Comparison of ENCODE assay signal across 18 cellular contexts in genomic region chr7:42070068-42070467, GRCh38.
A peak's percentile ranks its signal among the peaks of the same experiment; 100 is the strongest.
DNase-seq lines count a peak whose midpoint lies in the region; FAIRE-seq and TF ChIP-seq lines count a peak whose summit lies in the region.
"Had no signal": no experiment of that assay in that cellular context is flagged by ENCODE, and none has a peak within 500 bp of the region (broad histone marks: within the 10 kb centered on the region; RNA-seq: fewer than 3 reads in every experiment).

No MANE protein-coding gene starts in this region.

- H3K9me3 ChIP-seq in fibroblast of lung (ENCODE audit: control insufficient read depth, insufficient read depth, low read depth, low read length) (no peaks in the 10 kb centered on the region), SK-N-SH (no peaks in the 10 kb centered on the region), tibial artery (no peaks in the 10 kb centered on the region)
- H3K9me3 ChIP-seq: sigmoid colon, transverse colon had no signal

- WGBS in SK-N-SH (ENCODE audit: low lambda C conversion rate), result 38% methylated on average over 2 of the region's 2 CpGs

- TF ChIP-seq POLR2A in H54 (IDR thresholded peaks at IDR 0.05; ENCODE audit: low read depth, low read length), result no peak
- no peak for TF ChIP-seq POLR2A in erythroblast (IDR thresholded peaks at IDR 0.05; ENCODE audit: low read length)

- TF ChIP-seq CTCF in RWPE1 (conservative IDR thresholded peaks at IDR 0.05; ENCODE audit: low read depth) (no peak), fibroblast of lung (conservative IDR thresholded peaks at IDR 0.05 in 1 of 2, IDR thresholded peaks at IDR 0.05 in 1 of 2; ENCODE audit: low read depth in 1 of 2, low read length in 2 of 2) (no peak), SK-N-SH (IDR thresholded peaks at IDR 0.05) (no peak), tibial artery (IDR thresholded peaks at IDR 0.05) (no peak)

- peak; percentile 36 for FAIRE-seq in H54 (lab: Jason Lieb, UNC)
- FAIRE-seq: TTC549 had no signal

- peaks cover 2% of the 10 kb centered on the region for H3K4me1 ChIP-seq in fibroblast of lung (ENCODE audit: control insufficient read depth, extremely low read depth, insufficient read depth, low read length)
- no peaks in the 10 kb centered on the region for H3K4me1 ChIP-seq in SK-N-SH (ENCODE audit: control insufficient read depth in 1 of 2, insufficient read depth in 2 of 2, low read depth in 1 of 2, low read length in 1 of 2)
- H3K4me1 ChIP-seq in tibial artery, result peaks cover 0 to 4% (median 0%) of the 10 kb centered on the region in 4 donors

- H3K4me3 ChIP-seq in fibroblast of lung (replicated peaks in 1 of 4; ENCODE audit: control extremely low read depth in 1 of 4, insufficient read depth in 1 of 4, low read depth in 3 of 4, low read length in 4 of 4) (no peak overlapping the region), SK-N-SH (ENCODE audit: low read depth in 2 of 2, low read length in 1 of 2) (no peak overlapping the region), tibial artery (no peak overlapping the region)
- H3K4me3 ChIP-seq: sigmoid colon, transverse colon had no signal

- H3K9ac ChIP-seq in fibroblast of lung (ENCODE audit: insufficient read depth, low read length), result no peak overlapping the region
- no peak overlapping the region for H3K9ac ChIP-seq in SK-N-SH

- H3K27me3 ChIP-seq in fibroblast of lung (ENCODE audit: control insufficient read depth, insufficient read depth, low read length) (no peaks in the 10 kb centered on the region), SK-N-SH (ENCODE audit: insufficient read depth) (peaks cover 43% of the 10 kb centered on the region; the same call in 1 of the 2 replicates), tibial artery (no peaks in the 10 kb centered on the region)
- H3K27me3 ChIP-seq: sigmoid colon, transverse colon had no signal

- intact Hi-C loops in tibial artery (cut with DNase I; ENCODE audit: low total_unique reads), result no loop called here

- no peak overlapping the region for H3K27ac ChIP-seq in RWPE1
- H3K27ac ChIP-seq in fibroblast of lung (ENCODE audit: insufficient read depth, low read length), result no peak overlapping the region
- no peak overlapping the region for H3K27ac ChIP-seq in SK-N-SH (ENCODE audit: low read depth in 2 of 2, low read length in 1 of 2)
- H3K27ac ChIP-seq in tibial artery, result no peak overlapping the region
- H3K27ac ChIP-seq: sigmoid colon, transverse colon had no signal

- H3K9me2 ChIP-seq in SK-N-SH, result no peaks in the 10 kb centered on the region

- H4K20me1 ChIP-seq in fibroblast of lung (ENCODE audit: control insufficient read depth, extremely low read depth, insufficient read depth, low read length) (no peaks in the 10 kb centered on the region), SK-N-SH (ENCODE audit: insufficient read depth) (no peaks in the 10 kb centered on the region)

- no peaks in the 10 kb centered on the region for H3F3A ChIP-seq in SK-N-SH (replicated peaks; ENCODE audit: insufficient read depth)

- TF ChIP-seq RAD21 in SK-N-SH (IDR thresholded peaks at IDR 0.05; ENCODE audit: low read length), result no peak

- POLR2A ChIA-PET in RWPE1 (lab: Yijun Ruan, JAX; ENCODE audit: low non-redundant PET), result no interaction called here
- POLR2A ChIA-PET in SK-N-SH (lab: Yijun Ruan, JAX), result interaction anchor here (0.6 kb wide), 1 partner anchor 138 kb away, joined by 3 read pairs; no protein-coding TSS in a partner anchor

- H3K79me2 ChIP-seq in fibroblast of lung (ENCODE audit: control insufficient read depth, insufficient read depth, low read length) (no peaks in the 10 kb centered on the region), SK-N-SH (ENCODE audit: insufficient read depth) (no peaks in the 10 kb centered on the region)

- no peak overlapping the region for H2AFZ ChIP-seq in fibroblast of lung (ENCODE audit: low read length)
- H2AFZ ChIP-seq in SK-N-SH (ENCODE audit: low read depth), result no peak overlapping the region

- CTCF ChIA-PET in RWPE1 (lab: Yijun Ruan, JAX), result no interaction called here
- CTCF ChIA-PET in SK-N-SH (lab: Yijun Ruan, JAX), result no interaction called here

- no peaks in the 10 kb centered on the region for H3K36me3 ChIP-seq in fibroblast of lung (ENCODE audit: control insufficient read depth, insufficient read depth, low read length)
- H3K36me3 ChIP-seq in SK-N-SH (replicated peaks in 1 of 2; ENCODE audit: control insufficient read depth in 1 of 2, insufficient read depth in 2 of 2, low read length in 1 of 2), result no peaks in the 10 kb centered on the region
- no peaks in the 10 kb centered on the region for H3K36me3 ChIP-seq in tibial artery
- H3K36me3 ChIP-seq: transverse colon had no signal

- DNase-seq in H54 (ENCODE audit: insufficient read length, low spot score) (no peak), RWPE1 (ENCODE audit: low spot score) (peak; percentile 67), fibroblast of lung (ENCODE audit: low read depth in 2 of 2) (peak; percentile 56 to 72), renal cortical epithelial cell (ENCODE audit: low read depth) (peak; percentile 54), erythroblast (lab: John Stamatoyannopoulos, UW) (no peak), SK-N-SH (no peak), tibial artery (no peak)
- no peak for DNase-seq in central memory CD4-positive, alpha-beta T cell
- DNase-seq: activated CD4-positive, alpha-beta memory T cell treated with anti-CD3 and anti-CD28 coated beads, Interleukin-2, amount 10 ng/mL, durations not matched to agents 7 days and 5 days; amniotic stem cell; cortex of kidney; DMS 273 treated with DMSO at 0.1 percent for 48 hours; NCI-H1092 treated with DMSO at 0.1 percent for 48 hours; NCI-H510A; sigmoid colon; stimulated activated CD4-positive, alpha-beta T cell treated with anti-CD3 and anti-CD28 coated beads, Interleukin-4, amount 100 ng/mL, for 4 hours; transverse colon had no signal

- H3K4me2 ChIP-seq in fibroblast of lung (ENCODE audit: extremely low read depth, insufficient read depth, low read length) (no peak overlapping the region), SK-N-SH (no peak overlapping the region)

- no peak for TF ChIP-seq EP300 in SK-N-SH (IDR thresholded peaks at IDR 0.05; ENCODE audit: borderline replicate concordance in 1 of 2, low read depth in 1 of 2, low read length in 1 of 2)

TF ChIP-seq in SK-N-SH, 30 proteins besides CTCF, POLR2A, EP300 and RAD21:
- TF ChIP-seq ZBTB33 (IDR thresholded peaks at IDR 0.05; ENCODE audit: borderline replicate concordance, low read depth) (no peak), USF2 (IDR thresholded peaks at IDR 0.05; ENCODE audit: borderline replicate concordance, low read depth, low read length) (no peak), FOXM1 (IDR thresholded peaks at IDR 0.05; ENCODE audit: low read depth) (no peak), IRF3 (IDR thresholded peaks at IDR 0.05; ENCODE audit: low read depth, low read length) (no peak), EZH2phosphoT487 (IDR thresholded peaks at IDR 0.05; ENCODE audit: borderline replicate concordance, low read depth) (no peak), SMC3 (IDR thresholded peaks at IDR 0.05; ENCODE audit: low read depth, low read length) (no peak), MXI1 (IDR thresholded peaks at IDR 0.05; ENCODE audit: low read depth, low read length) (no peak), MEF2A (IDR thresholded peaks at IDR 0.05; ENCODE audit: borderline replicate concordance, low read depth) (no peak), USF1 (IDR thresholded peaks at IDR 0.05; ENCODE audit: borderline replicate concordance, low read depth) (no peak)
TF ChIP-seq in SK-N-SH: peak in this region for 0.

Comparison
In these comparisons a context has a peak if more than half of its experiments do, and no peak if none do; other contexts are left out.
1. DNase-seq: peak in RWPE1 (single experiment), fibroblast of lung (2 of 2) and renal cortical epithelial cell (single experiment); none in H54 (single experiment), erythroblast (0 of 2), central memory CD4-positive, alpha-beta T cell (single experiment), SK-N-SH (single experiment) and tibial artery (0 of 2).